In genomic region chr6:25614052-25614451, GRCh38 we compare ENCODE assay signal across 23 cellular contexts. TPM values are rescaled to one million over a fixed set of nuclear protein-coding genes. Genes with fewer than 3 reads are reported as not detected.
"Had no signal": no experiment of that assay in that cellular context is flagged by ENCODE, and none has a peak within 500 bp of the region (broad histone marks: within the 10 kb centered on the region; RNA-seq: fewer than 3 reads in every experiment).

No MANE protein-coding gene starts in this region.

- H3K4me3 ChIP-seq: MG63, SJSA1, SK-N-MC had no signal

- FAIRE-seq: HTR-8/SVneo, RCC 7860 had no signal

- H3K9me3 ChIP-seq: MG63, SJSA1 had no signal

- H3K36me3 ChIP-seq: MG63, SJSA1 had no signal

- DNase-seq: KBM-7, MG63, NCI-H1092 treated with DMSO at 0.1 percent for 48 hours, NCI-H1436, NCI-H187, NCI-H2029, NCI-H2081 treated with DMSO at 0.1 percent for 48 hours, NCI-H2171, NCI-H226, NCI-H446, NCI-H510A, NCI-H524 treated with DMSO at 0.1 percent for 48 hours, NCI-H69, NCI-H774, Right ventricle myocardium superior, RPMI8226, SIG-M5, SW 1271 had no signal

- H3K27me3 ChIP-seq: MG63, SJSA1 had no signal

- H3K27ac ChIP-seq: HL-60, SJSA1, SK-N-MC had no signal

RNA-seq across cellular contexts. Expression of gene SCGN, which starts 38.0 kb away (rescaled TPM):
- total RNA-seq: SJSA1 had no signal
